Comparison of ENCODE assay signal across 1 cellular context in genomic region chr12:55912908-55913307, GRCh38.
A peak's percentile ranks its signal among the peaks of the same experiment; 100 is the strongest.
TF ChIP-seq lines count a peak whose summit lies in the region.

No MANE protein-coding gene starts in this region.

TF ChIP-seq in K562, 482 proteins besides CTCF, POLR2A, EP300 and RAD21:
- TF ChIP-seq ZNF124 (CRISPR knock-in tag; IDR thresholded peaks at IDR 0.05): no peak
- TF ChIP-seq ID3 (CRISPR knock-in tag; IDR thresholded peaks at IDR 0.05): no peak
- TF ChIP-seq ID3 (tag; IDR thresholded peaks at IDR 0.05): peak; percentile 67
- no peak for TF ChIP-seq JUND (IDR thresholded peaks at IDR 0.05; ENCODE audit: borderline replicate concordance, low read depth, low read length)
- no peak for TF ChIP-seq JUND (tag; IDR thresholded peaks at IDR 0.05; ENCODE audit: borderline replicate concordance, low read depth, low read length)
- no peak for TF ChIP-seq ZNF24 (IDR thresholded peaks at IDR 0.05)
- TF ChIP-seq WHSC1 (IDR thresholded peaks at IDR 0.05; ENCODE audit: low read length): no peak
- no peak for TF ChIP-seq SP1 (CRISPR knock-in tag; IDR thresholded peaks at IDR 0.05)
